1 cellular context compared by ENCODE assay signal in the genomic region with DNA sequence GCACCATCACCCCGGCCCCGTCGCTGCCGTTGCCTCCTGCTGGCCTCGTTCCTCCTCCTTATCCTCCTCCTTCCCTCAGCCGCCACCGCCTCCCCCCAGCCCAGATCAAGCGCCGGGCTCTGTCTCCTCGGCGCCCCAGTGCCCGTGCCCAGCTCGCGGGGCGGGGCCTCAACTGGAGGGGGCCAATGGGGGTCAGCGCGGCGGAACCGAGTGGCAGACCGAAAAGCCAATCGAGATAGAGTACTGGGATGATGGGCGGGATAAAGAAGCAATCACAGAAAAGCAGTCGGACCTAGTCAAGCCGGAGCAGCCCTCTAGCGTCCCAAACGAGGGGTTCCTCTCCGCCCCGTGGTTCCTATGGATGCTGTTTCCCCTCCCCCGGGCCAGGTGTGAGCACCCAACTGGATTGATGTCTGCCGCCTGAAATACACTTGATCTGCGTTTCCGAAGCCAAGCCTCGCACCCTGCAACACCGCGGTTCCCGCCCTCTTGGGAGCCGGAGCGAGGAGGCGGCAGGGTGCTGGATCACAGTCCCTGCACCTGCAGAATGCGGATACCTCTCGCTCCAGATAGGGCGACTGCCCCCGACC.
TF ChIP-seq lines count a peak whose summit lies in the region.

FRMD5 (minus strand) TSS at position 121 of the 590 bp plus-strand sequence.

TF ChIP-seq in HEK293, 187 proteins besides CTCF, POLR2A, EP300 and RAD21 (continued from another document and continues in another):
- TF ChIP-seq, protein P1, sequence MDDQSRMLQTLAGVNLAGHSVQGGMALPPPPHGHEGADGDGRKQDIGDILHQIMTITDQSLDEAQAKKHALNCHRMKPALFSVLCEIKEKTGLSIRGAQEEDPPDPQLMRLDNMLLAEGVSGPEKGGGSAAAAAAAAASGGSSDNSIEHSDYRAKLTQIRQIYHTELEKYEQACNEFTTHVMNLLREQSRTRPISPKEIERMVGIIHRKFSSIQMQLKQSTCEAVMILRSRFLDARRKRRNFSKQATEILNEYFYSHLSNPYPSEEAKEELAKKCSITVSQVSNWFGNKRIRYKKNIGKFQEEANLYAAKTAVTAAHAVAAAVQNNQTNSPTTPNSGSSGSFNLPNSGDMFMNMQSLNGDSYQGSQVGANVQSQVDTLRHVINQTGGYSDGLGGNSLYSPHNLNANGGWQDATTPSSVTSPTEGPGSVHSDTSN (CRISPR knock-in tag; IDR thresholded peaks at IDR 0.05): peak; percentile 99
- TF ChIP-seq ZBTB26 (tag by site-specific recombination; optimal IDR thresholded peaks at IDR 0.05) (peak; percentile 53), TRIM28 (IDR thresholded peaks at IDR 0.05; ENCODE audit: borderline replicate concordance, low read length) (0 out of 2 replicates have a peak, but pooled peaks have one; percentile 16), ZBTB6 (tag by site-specific recombination; IDR thresholded peaks at IDR 0.05) (peak; percentile 90), ZNF792 (tag by site-specific recombination; IDR thresholded peaks at IDR 0.05) (no peak), ZBTB8A (tag by site-specific recombination; IDR thresholded peaks at IDR 0.05) (peak; percentile 93), ZNF560 (tag by site-specific recombination; IDR thresholded peaks at IDR 0.05; ENCODE audit: borderline replicate concordance) (no peak), ZNF530 (tag by site-specific recombination; IDR thresholded peaks at IDR 0.05; ENCODE audit: low read depth) (no peak), ZNF391 (tag by site-specific recombination; IDR thresholded peaks at IDR 0.05; ENCODE audit: borderline replicate concordance, low read depth) (no peak), BCL11A (tag by site-specific recombination; IDR thresholded peaks at IDR 0.05; ENCODE audit: low read depth) (no peak), ZNF223 (tag by site-specific recombination; IDR thresholded peaks at IDR 0.05) (no peak), ZNF214 (tag by site-specific recombination; IDR thresholded peaks at IDR 0.05; ENCODE audit: borderline replicate concordance) (no peak), ZBTB44 (tag by site-specific recombination; IDR thresholded peaks at IDR 0.05) (no peak), ZNF404 (tag by site-specific recombination; IDR thresholded peaks at IDR 0.05) (no peak), HIC1 (tag by site-specific recombination; IDR thresholded peaks at IDR 0.05) (peak; percentile 98), ZNF362 (tag by site-specific recombination; IDR thresholded peaks at IDR 0.05) (no peak), ZSCAN5A (tag by site-specific recombination; IDR thresholded peaks at IDR 0.05) (no peak), ZEB2 (tag by site-specific recombination; IDR thresholded peaks at IDR 0.05) (peak; percentile 44), ZNF366 (tag by site-specific recombination; conservative IDR thresholded peaks at IDR 0.05) (peak; percentile 42; the same call in 1 of the 2 replicates), ZBTB48 (tag by site-specific recombination; IDR thresholded peaks at IDR 0.05) (peak; percentile 54; the same call in 1 of the 2 replicates), ZNF645 (tag by site-specific recombination; IDR thresholded peaks at IDR 0.05) (no peak), ZBTB10 (tag by site-specific recombination; IDR thresholded peaks at IDR 0.05) (peak; percentile 84; the same call in 1 of the 2 replicates), PRDM10 (tag by site-specific recombination; IDR thresholded peaks at IDR 0.05) (peak; percentile 97), ZNF202 (tag by site-specific recombination; IDR thresholded peaks at IDR 0.05; ENCODE audit: borderline replicate concordance) (no peak), ZBTB20 (tag by site-specific recombination; IDR thresholded peaks at IDR 0.05) (peak; percentile 84; the same call in 1 of the 2 replicates), ZNF501 (tag by site-specific recombination; IDR thresholded peaks at IDR 0.05) (no peak), SP7 (tag by site-specific recombination; IDR thresholded peaks at IDR 0.05) (peak; percentile 16; the same call in 1 of the 2 replicates), KLF8 (tag by site-specific recombination; IDR thresholded peaks at IDR 0.05) (peak; percentile 46; the same call in 1 of the 2 replicates), ZNF561 (tag by site-specific recombination; IDR thresholded peaks at IDR 0.05; ENCODE audit: borderline replicate concordance) (peak; percentile 70; the same call in 1 of the 2 replicates), ZNF335 (tag by site-specific recombination; conservative IDR thresholded peaks at IDR 0.05) (0 out of 2 replicates have a peak, but pooled peaks have one; percentile 27)
- TF ChIP-seq, protein P2, sequence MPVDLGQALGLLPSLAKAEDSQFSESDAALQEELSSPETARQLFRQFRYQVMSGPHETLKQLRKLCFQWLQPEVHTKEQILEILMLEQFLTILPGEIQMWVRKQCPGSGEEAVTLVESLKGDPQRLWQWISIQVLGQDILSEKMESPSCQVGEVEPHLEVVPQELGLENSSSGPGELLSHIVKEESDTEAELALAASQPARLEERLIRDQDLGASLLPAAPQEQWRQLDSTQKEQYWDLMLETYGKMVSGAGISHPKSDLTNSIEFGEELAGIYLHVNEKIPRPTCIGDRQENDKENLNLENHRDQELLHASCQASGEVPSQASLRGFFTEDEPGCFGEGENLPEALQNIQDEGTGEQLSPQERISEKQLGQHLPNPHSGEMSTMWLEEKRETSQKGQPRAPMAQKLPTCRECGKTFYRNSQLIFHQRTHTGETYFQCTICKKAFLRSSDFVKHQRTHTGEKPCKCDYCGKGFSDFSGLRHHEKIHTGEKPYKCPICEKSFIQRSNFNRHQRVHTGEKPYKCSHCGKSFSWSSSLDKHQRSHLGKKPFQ (tag by site-specific recombination; IDR thresholded peaks at IDR 0.05): peak; percentile 91
